ENCODE assay signal across 9 cellular contexts in genomic region chr1:61851849-61852692, GRCh38.
DNase-seq lines count a peak whose midpoint lies in the region; ATAC-seq and TF ChIP-seq lines count a peak whose summit lies in the region.
"Had no signal": no experiment of that assay in that cellular context is flagged by ENCODE, and none has a peak within 500 bp of the region (broad histone marks: within the 10 kb centered on the region; RNA-seq: fewer than 3 reads in every experiment).

No MANE protein-coding gene starts in this region.

- 67 to 69% methylated on average over 6 of the region's 6 CpGs for WGBS in body of pancreas, 2 donors
- 65% methylated on average over 6 of the region's 6 CpGs for WGBS in suprapubic skin

- no peak overlapping the region for H3K4me3 ChIP-seq in body of pancreas
- no peak overlapping the region for H3K4me3 ChIP-seq in suprapubic skin

- no peaks in the 10 kb centered on the region for H3K4me1 Mint-ChIP-seq in activated CD4-positive, alpha-beta T cell treated with anti-CD3 and anti-CD28 coated beads for 36 hours
- H3K4me1 Mint-ChIP-seq: activated naive CD4-positive, alpha-beta T cell treated with anti-CD3 and anti-CD28 coated beads, Interleukin-2, amount 50 U/mL, for 24 hours had no signal

- ATAC-seq in activated CD4-positive, alpha-beta T cell treated with anti-CD3 and anti-CD28 coated beads for 36 hours, result peak; percentile 68
- peak; percentile 65 for ATAC-seq in HG03378 (IDR thresholded peaks at IDR 0.05; ENCODE audit: unreplicated experiment)
- peak; percentile 59 for ATAC-seq in body of pancreas
- no peak for ATAC-seq in HG02588 (IDR thresholded peaks at IDR 0.05; ENCODE audit: unreplicated experiment)

- intact Hi-C loops in activated CD4-positive, alpha-beta T cell treated with anti-CD3 and anti-CD28 coated beads for 36 hours (cut with DNase I, micrococcal nuclease), result loop anchor here (2.0 to 10.0 kb wide), 12 partner anchors 125 to 1875 kb away; partner anchors contain the start of gene TM2D1 (in 2 of the 2)
- intact Hi-C loops in body of pancreas (cut with DNase I), result no loop called here

- H3K9me3 ChIP-seq in body of pancreas (no peaks in the 10 kb centered on the region), suprapubic skin (no peaks in the 10 kb centered on the region)

- H3K4me3 Mint-ChIP-seq in activated CD4-positive, alpha-beta T cell treated with anti-CD3 and anti-CD28 coated beads for 36 hours, result no peak overlapping the region
- H3K4me3 Mint-ChIP-seq: activated naive CD4-positive, alpha-beta T cell treated with anti-CD3 and anti-CD28 coated beads, Interleukin-2, amount 50 U/mL, for 24 hours had no signal

- CTCF ChIA-PET in activated CD4-positive, alpha-beta T cell treated with anti-CD3 and anti-CD28 coated beads for 36 hours (lab: Charles Lee), result interaction anchor here (0.5 to 1.7 kb wide), 16 partner anchors 10 to 965 kb away, joined by 3 to 6 read pairs (median 3); partner anchors contain the start of gene PATJ

- no peak overlapping the region for H3K27ac ChIP-seq in body of pancreas
- H3K27ac ChIP-seq in suprapubic skin, result no peak overlapping the region

- H3K27me3 ChIP-seq in body of pancreas, result no peaks in the 10 kb centered on the region
- H3K27me3 ChIP-seq in suprapubic skin, result no peaks in the 10 kb centered on the region

- H3K27me3 Mint-ChIP-seq in activated CD4-positive, alpha-beta T cell treated with anti-CD3 and anti-CD28 coated beads for 36 hours, result no peaks in the 10 kb centered on the region
- H3K27me3 Mint-ChIP-seq: activated naive CD4-positive, alpha-beta T cell treated with anti-CD3 and anti-CD28 coated beads, Interleukin-2, amount 50 U/mL, for 24 hours had no signal

- H3K36me3 ChIP-seq in body of pancreas (replicated peaks in 1 of 2; ENCODE audit: insufficient read depth in 1 of 2, low read depth in 2 of 2), result no peaks in the 10 kb centered on the region
- H3K36me3 ChIP-seq in suprapubic skin, result peaks cover 10% of the 10 kb centered on the region

- no peak for TF ChIP-seq EP300 in suprapubic skin (IDR thresholded peaks at IDR 0.05)

- peak; percentile 40 to 72 (median 61) for TF ChIP-seq CTCF in body of pancreas (IDR thresholded peaks at IDR 0.05)
- peak; percentile 49 to 54 for TF ChIP-seq CTCF in suprapubic skin (IDR thresholded peaks at IDR 0.05)

- peaks cover 4% of the 10 kb centered on the region for H3K36me3 Mint-ChIP-seq in activated CD4-positive, alpha-beta T cell treated with anti-CD3 and anti-CD28 coated beads for 36 hours (ENCODE audit: low read depth)
- H3K36me3 Mint-ChIP-seq: activated naive CD4-positive, alpha-beta T cell treated with anti-CD3 and anti-CD28 coated beads, Interleukin-2, amount 50 U/mL, for 24 hours had no signal

- peaks cover 6% of the 10 kb centered on the region for H3K4me1 ChIP-seq in body of pancreas
- no peaks in the 10 kb centered on the region for H3K4me1 ChIP-seq in suprapubic skin

- DNase-seq in activated CD4-positive, alpha-beta T cell treated with anti-CD3 and anti-CD28 coated beads for 36 hours, result no peak
- DNase-seq in activated CD4-positive, alpha-beta T cell treated with anti-CD3 and anti-CD28 coated beads for 1 hour, result no peak
- peak; percentile 29 for DNase-seq in NCI-H526 treated with DMSO at 0.1 percent for 48 hours (lab: John Stamatoyannopoulos, UW)
- peak in 1 of 4 donors; percentile 34 for DNase-seq in body of pancreas
- DNase-seq in inferior parietal cortex (ENCODE audit: extremely low spot score), result peak; percentile 90
- no peak for DNase-seq in suprapubic skin (ENCODE audit: low spot score in 2 of 2)

- no peak overlapping the region for H3K27ac Mint-ChIP-seq in activated CD4-positive, alpha-beta T cell treated with anti-CD3 and anti-CD28 coated beads for 36 hours

- no peaks in the 10 kb centered on the region for H3K9me3 Mint-ChIP-seq in activated CD4-positive, alpha-beta T cell treated with anti-CD3 and anti-CD28 coated beads for 36 hours (ENCODE audit: low read depth)
- H3K9me3 Mint-ChIP-seq: activated naive CD4-positive, alpha-beta T cell treated with anti-CD3 and anti-CD28 coated beads, Interleukin-2, amount 50 U/mL, for 24 hours had no signal

- POLR2A ChIA-PET in activated CD4-positive, alpha-beta T cell treated with anti-CD3 and anti-CD28 coated beads for 36 hours (lab: Charles Lee), result no interaction called here

- TF ChIP-seq POLR2A in body of pancreas (IDR thresholded peaks at IDR 0.05), result no peak
- TF ChIP-seq POLR2A in suprapubic skin (IDR thresholded peaks at IDR 0.05), result no peak

Comparison
In these comparisons a context has a peak if more than half of its experiments do, and no peak if none do; other contexts are left out.
1. DNase-seq: peak in NCI-H526 treated with DMSO at 0.1 percent for 48 hours (single experiment) and inferior parietal cortex (single experiment); none in activated CD4-positive, alpha-beta T cell treated with anti-CD3 and anti-CD28 coated beads for 36 hours (single experiment), activated CD4-positive, alpha-beta T cell treated with anti-CD3 and anti-CD28 coated beads for 1 hour (single experiment) and suprapubic skin (0 of 2).